35 cellular contexts compared by ENCODE assay signal in genomic region chr6:40753048-40753447, GRCh38.
"Had no signal": no experiment of that assay in that cellular context is flagged by ENCODE, and none has a peak within 500 bp of the region (broad histone marks: within the 10 kb centered on the region; RNA-seq: fewer than 3 reads in every experiment).

No MANE protein-coding gene starts in this region.

- H3K4me3 ChIP-seq: MG63 had no signal

- H3K9me3 ChIP-seq: MG63 had no signal

- H3K27me3 ChIP-seq: MG63 had no signal

- H3K36me3 ChIP-seq: MG63 had no signal

- DNase-seq: MG63, MM.1S, MV-4-11, NCI-H1048, NCI-H1092, NCI-H1092 treated with DMSO at 0.1 percent for 48 hours, NCI-H1105, NCI-H1105 treated with DMSO at 0.1 percent for 48 hours, NCI-H1417, NCI-H1417 treated with DMSO at 0.1 percent for 48 hours, NCI-H1436, NCI-H1436 treated with DMSO at 0.1 percent for 48 hours, NCI-H146, NCI-H1694, NCI-H1694 treated with DMSO at 0.1 percent for 48 hours, NCI-H187, NCI-H187 treated with DMSO at 0.1 percent for 48 hours, NCI-H1930, NCI-H2029, NCI-H2029 treated with DMSO at 0.1 percent for 48 hours, NCI-H2081, NCI-H2081 treated with DMSO at 0.1 percent for 48 hours, NCI-H2107, NCI-H2171, NCI-H2171 treated with DMSO at 0.1 percent for 48 hours, NCI-H2227 treated with DMSO at 0.1 percent for 48 hours, NCI-H226, NCI-H345, NCI-H446, NCI-H446 treated with DMSO at 0.1 percent for 48 hours, NCI-H510A, NCI-H510A treated with DMSO at 0.1 percent for 48 hours, NCI-H524, NCI-H524 treated with DMSO at 0.1 percent for 48 hours, NCI-H526 had no signal
